17 cellular contexts compared by ENCODE assay signal in the genomic region with DNA sequence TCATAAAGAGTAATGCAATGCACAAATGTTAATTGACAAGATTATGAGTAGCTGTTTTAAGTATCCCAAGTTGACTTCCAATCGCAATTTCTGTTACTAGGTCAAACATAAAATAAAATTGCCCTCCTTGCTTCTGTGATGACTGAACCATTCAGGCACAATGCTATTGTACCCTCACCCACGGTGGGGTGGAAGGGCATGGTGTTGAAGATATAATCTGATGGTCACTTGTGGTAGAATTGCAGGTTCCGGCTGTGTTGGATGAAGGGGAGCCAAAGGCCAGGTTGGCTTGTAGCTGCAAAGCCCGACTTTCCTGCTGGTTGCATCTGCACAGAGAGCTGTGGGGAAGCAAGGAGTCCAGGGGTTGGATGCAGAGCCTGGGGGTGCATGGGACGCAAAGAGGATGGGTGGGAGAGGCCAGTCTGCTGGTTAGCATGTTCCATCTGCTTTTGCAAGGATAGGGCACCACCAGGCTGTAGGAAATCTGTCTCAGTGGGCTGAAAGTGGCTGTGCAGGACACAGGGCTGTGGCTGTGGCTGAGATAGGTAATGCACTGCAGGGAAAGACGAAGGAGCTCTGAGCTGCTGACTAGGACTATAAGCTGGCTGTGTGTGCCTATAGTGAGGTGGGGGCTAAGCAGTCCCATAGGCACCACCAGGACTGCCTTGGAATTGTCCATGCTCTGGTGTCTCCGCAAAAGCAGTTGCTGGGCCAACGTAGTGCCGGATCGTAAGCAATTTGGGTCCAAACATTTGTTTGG. TPM values are rescaled to one million over a fixed set of nuclear protein-coding genes. Genes with fewer than 3 reads are reported as not detected.
DNase-seq lines count a peak whose midpoint lies in the region; ATAC-seq, FAIRE-seq and TF ChIP-seq lines count a peak whose summit lies in the region.
"Had no signal": no experiment of that assay in that cellular context is flagged by ENCODE, and none has a peak within 500 bp of the region (broad histone marks: within the 10 kb centered on the region; RNA-seq: fewer than 3 reads in every experiment).

No MANE protein-coding gene starts in this region.

- H2BK12ac ChIP-seq in H9 (ENCODE audit: insufficient read length, low read depth, low read length) (no peak overlapping the region), H1 (ENCODE audit: low read depth, low read length) (no peak overlapping the region)

- ATAC-seq in A549 (peak; percentile 43 to 45; a peak in 4 of 6 replicates), HG03521 (IDR thresholded peaks at IDR 0.05; ENCODE audit: unreplicated experiment) (no peak)
- no peak for ATAC-seq in activated CD8-positive, alpha-beta memory T cell treated with anti-CD3 and anti-CD28 coated beads, Interleukin-2, amount 10 ng/mL, durations not matched to agents 7 days and 5 days

- no peaks in the 10 kb centered on the region for H3K36me3 Mint-ChIP-seq in H9 (ENCODE audit: insufficient read depth in 1 of 3, low read depth in 3 of 3)
- H3K36me3 Mint-ChIP-seq in activated CD8-positive, alpha-beta memory T cell treated with anti-CD3 and anti-CD28 coated beads, Interleukin-2, amount 10 ng/mL, durations not matched to agents 7 days and 5 days: no peaks in the 10 kb centered on the region
- H3K36me3 Mint-ChIP-seq: CD14-positive monocyte; CD4-positive, alpha-beta memory T cell had no signal

- H3K9ac ChIP-seq in H9 (ENCODE audit: extremely low read depth, insufficient read length, low read length) (no peak overlapping the region), H1 (replicated peaks in 1 of 4; ENCODE audit: extremely low read depth in 1 of 4, low read depth in 3 of 4, low read length in 3 of 4) (no peak overlapping the region), smooth muscle cell (ENCODE audit: low read depth) (no peak overlapping the region), Karpas-422 (ENCODE audit: low read length) (no peak overlapping the region)
- H3K9ac ChIP-seq: BLaER1, GM23248 had no signal

- H3K27me3 ChIP-seq in H9 (ENCODE audit: insufficient read depth, low read length) (no peaks in the 10 kb centered on the region), H1 (replicated peaks in 1 of 4; ENCODE audit: control insufficient read depth in 3 of 4, extremely low read depth in 1 of 4, insufficient read depth in 3 of 4, low read length in 3 of 4) (no peaks in the 10 kb centered on the region), smooth muscle cell (ENCODE audit: low read depth) (peaks cover 15% of the 10 kb centered on the region), Karpas-422 (ENCODE audit: low read length) (no peaks in the 10 kb centered on the region)
- H3K27me3 ChIP-seq: BLaER1 had no signal

- no peak overlapping the region for H3K23ac ChIP-seq in H9 (ENCODE audit: insufficient read length, low read depth, low read length)
- no peak overlapping the region for H3K23ac ChIP-seq in H1 (ENCODE audit: insufficient read length)

- no peaks in the 10 kb centered on the region for H3K23me2 ChIP-seq in H9 (ENCODE audit: insufficient read length, low read depth, low read length, poor library complexity, severe bottlenecking)
- H3K23me2 ChIP-seq in H1 (ENCODE audit: low read depth, low read length): no peaks in the 10 kb centered on the region

- POLR2A ChIA-PET in A549 (lab: Yijun Ruan, JAX): no interaction called here
- POLR2A ChIA-PET in H1 (lab: Charles Lee; ENCODE audit: partially characterized antibody): no interaction called here

- H3K27ac ChIP-seq in A549: no peak overlapping the region
- H3K27ac ChIP-seq in H9 (ENCODE audit: insufficient read length, low read depth, low read length): no peak overlapping the region
- H3K27ac ChIP-seq in H1 (ENCODE audit: low read depth, low read length): no peak overlapping the region
- H3K27ac ChIP-seq in smooth muscle cell (ENCODE audit: low read depth): no peak overlapping the region
- H3K27ac ChIP-seq in Karpas-422 (ENCODE audit: low read length): no peak overlapping the region
- H3K27ac ChIP-seq: 22Rv1, BLaER1, GM23248 had no signal

- H3K14ac ChIP-seq in H9 (ENCODE audit: insufficient read depth, low read length): no peak overlapping the region; the same call in 1 of the 2 replicates
- no peak overlapping the region for H3K14ac ChIP-seq in H1 (ENCODE audit: insufficient read length)

- H2BK15ac ChIP-seq in H9 (ENCODE audit: low read depth, low read length) (no peak overlapping the region), H1 (ENCODE audit: low read length) (no peak overlapping the region)

- H3T11ph ChIP-seq in H9 (ENCODE audit: low read length): no peak overlapping the region

- H3K9me3 Mint-ChIP-seq in H9: no peaks in the 10 kb centered on the region
- no peaks in the 10 kb centered on the region for H3K9me3 Mint-ChIP-seq in activated CD8-positive, alpha-beta memory T cell treated with anti-CD3 and anti-CD28 coated beads, Interleukin-2, amount 10 ng/mL, durations not matched to agents 7 days and 5 days (ENCODE audit: low read depth)
- H3K9me3 Mint-ChIP-seq: CD4-positive, alpha-beta memory T cell had no signal

- no peak for TF ChIP-seq CTCF in A549 (IDR thresholded peaks at IDR 0.05)
- no peak for TF ChIP-seq CTCF in H9 (conservative IDR thresholded peaks at IDR 0.05)
- no peak for TF ChIP-seq CTCF in H1 (IDR thresholded peaks at IDR 0.05; ENCODE audit: control extremely low read depth in 1 of 3, insufficient read depth in 1 of 3, low read depth in 1 of 3, low read length in 3 of 3)
- TF ChIP-seq CTCF in smooth muscle cell (IDR thresholded peaks at IDR 0.05; ENCODE audit: borderline replicate concordance, insufficient read depth, poor library complexity, severe bottlenecking): no peak

- H3K56ac ChIP-seq in H9 (ENCODE audit: insufficient read length, low read depth, low read length) (no peak overlapping the region), H1 (replicated peaks; ENCODE audit: insufficient read length, low read depth, low read length) (no peak overlapping the region)

- H3K18ac ChIP-seq in H9 (ENCODE audit: insufficient read length, low read depth, low read length) (peak overlapping the region; percentile 21), H1 (ENCODE audit: extremely low read depth, low read length) (no peak overlapping the region)

- H3K9me2 ChIP-seq in Karpas-422 (replicated peaks; ENCODE audit: insufficient read depth, low read length): no peaks in the 10 kb centered on the region

- H2AFZ ChIP-seq in H9 (ENCODE audit: low read length) (no peak overlapping the region), H1 (ENCODE audit: low read length) (no peak overlapping the region), smooth muscle cell (ENCODE audit: low read depth) (no peak overlapping the region), Karpas-422 (ENCODE audit: low read length) (no peak overlapping the region)
- H2AFZ ChIP-seq: GM23248 had no signal

- 35% methylated on average over 10 of the region's 10 CpGs for WGBS in A549 (ENCODE audit: missing lambda C conversion rate)
- no CpG with 5 or more reads among the region's 10 CpGs for WGBS in H9 (ENCODE audit: extremely low coverage, insufficient read length, low lambda C conversion rate)
- WGBS in H1 (ENCODE audit: extremely low coverage in 1 of 2, insufficient coverage in 1 of 2, insufficient read length in 1 of 2, insufficient replicate concordance in 2 of 2, low coverage in 1 of 2, low lambda C conversion rate in 2 of 2, missing lambda C conversion rate in 1 of 2), 2 experiments: 90% methylated on average over 10 of the region's 10 CpGs; no CpG with 5 or more reads in 1 of the 2 experiments
- 96% methylated on average over 10 of the region's 10 CpGs for WGBS in smooth muscle cell (ENCODE audit: low lambda C conversion rate)

- no peak for TF ChIP-seq POLR2A in A549 (IDR thresholded peaks at IDR 0.05; ENCODE audit: low read length)
- no peak for TF ChIP-seq POLR2A in H1 (IDR thresholded peaks at IDR 0.05; ENCODE audit: control extremely low read depth in 1 of 2, low read depth in 2 of 2, low read length in 2 of 2)

- H3K27me3 Mint-ChIP-seq in H9 (ENCODE audit: low read depth): peaks cover 7% of the 10 kb centered on the region
- peaks cover 40% of the 10 kb centered on the region for H3K27me3 Mint-ChIP-seq in activated CD8-positive, alpha-beta memory T cell treated with anti-CD3 and anti-CD28 coated beads, Interleukin-2, amount 10 ng/mL, durations not matched to agents 7 days and 5 days

- no peak overlapping the region for H4K91ac ChIP-seq in H9 (ENCODE audit: insufficient read length, low read depth, low read length)
- no peak overlapping the region for H4K91ac ChIP-seq in H1 (replicated peaks; ENCODE audit: insufficient read length, low read length)

- H3K9me3 ChIP-seq in A549 (no peaks in the 10 kb centered on the region), H9 (ENCODE audit: control insufficient read depth, low read depth, low read length) (no peaks in the 10 kb centered on the region), H1 (ENCODE audit: insufficient read depth in 2 of 2, low read depth in 1 of 2, low read length in 1 of 2) (no peaks in the 10 kb centered on the region), smooth muscle cell (replicated peaks; ENCODE audit: low read depth) (no peaks in the 10 kb centered on the region), Karpas-422 (ENCODE audit: low read length) (no peaks in the 10 kb centered on the region)
- H3K9me3 ChIP-seq: BLaER1 had no signal

- H3K79me2 ChIP-seq in H9 (ENCODE audit: insufficient read depth, low read length) (no peaks in the 10 kb centered on the region), H1 (ENCODE audit: control insufficient read depth in 1 of 2, insufficient read depth in 2 of 2, low read length in 2 of 2) (no peaks in the 10 kb centered on the region), smooth muscle cell (ENCODE audit: low read depth) (no peaks in the 10 kb centered on the region), Karpas-422 (ENCODE audit: low read length) (no peaks in the 10 kb centered on the region)

- H2BK5ac ChIP-seq in H9 (ENCODE audit: insufficient read length, low read length) (no peak overlapping the region), H1 (ENCODE audit: low read depth, low read length) (no peak overlapping the region)

- no peak for FAIRE-seq in A549 (lab: Jason Lieb, UNC)
- FAIRE-seq in H1 (lab: Jason Lieb, UNC): no peak
- FAIRE-seq: GM12891, GM19239 had no signal

- peak overlapping the region in 1 of 3 experiments; percentile 54; a peak in 1 of 7 replicates for H3K27ac Mint-ChIP-seq in H9
- no peak overlapping the region for H3K27ac Mint-ChIP-seq in activated CD8-positive, alpha-beta memory T cell treated with anti-CD3 and anti-CD28 coated beads, Interleukin-2, amount 10 ng/mL, durations not matched to agents 7 days and 5 days
- H3K27ac Mint-ChIP-seq: CD14-positive monocyte had no signal

- H3K4me3 Mint-ChIP-seq in H9: no peak overlapping the region
- H3K4me3 Mint-ChIP-seq in activated CD8-positive, alpha-beta memory T cell treated with anti-CD3 and anti-CD28 coated beads, Interleukin-2, amount 10 ng/mL, durations not matched to agents 7 days and 5 days: no peak overlapping the region
- H3K4me3 Mint-ChIP-seq: CD14-positive monocyte; CD4-positive, alpha-beta memory T cell had no signal

- TF ChIP-seq RAD21 in A549 (conservative IDR thresholded peaks at IDR 0.05 in 1 of 2, IDR thresholded peaks at IDR 0.05 in 1 of 2): no peak
- no peak for TF ChIP-seq RAD21 in H1 (IDR thresholded peaks at IDR 0.05 in 1 of 2, conservative IDR thresholded peaks at IDR 0.05 in 1 of 2; ENCODE audit: low read depth in 2 of 2, low read length in 2 of 2)

- H2AK5ac ChIP-seq in H9 (ENCODE audit: insufficient read length, low read length) (no peak overlapping the region), H1 (ENCODE audit: low read depth, low read length) (no peak overlapping the region)

- no peaks in the 10 kb centered on the region for H3K36me3 ChIP-seq in H1 (ENCODE audit: control insufficient read depth in 2 of 4, insufficient read depth in 4 of 4, low read length in 3 of 4)
- no peaks in the 10 kb centered on the region for H3K36me3 ChIP-seq in smooth muscle cell (ENCODE audit: low read depth)
- no peaks in the 10 kb centered on the region for H3K36me3 ChIP-seq in Karpas-422 (ENCODE audit: insufficient read depth, low read length)
- H3K36me3 ChIP-seq: BLaER1 had no signal

- H4K5ac ChIP-seq in H9 (ENCODE audit: insufficient read length, low read depth, low read length): no peak overlapping the region
- H4K5ac ChIP-seq in H1 (ENCODE audit: insufficient read length, low read depth, low read length): no peak overlapping the region

- no peaks in the 10 kb centered on the region for H4K20me1 ChIP-seq in H9 (ENCODE audit: control insufficient read depth, insufficient read depth, insufficient read length)
- H4K20me1 ChIP-seq in H1 (replicated peaks in 1 of 2; ENCODE audit: control insufficient read depth in 1 of 2, insufficient read depth in 2 of 2, low read length in 2 of 2): no peaks in the 10 kb centered on the region
- H4K20me1 ChIP-seq in smooth muscle cell (ENCODE audit: low read depth): no peaks in the 10 kb centered on the region
- H4K20me1 ChIP-seq in Karpas-422 (ENCODE audit: insufficient read depth, low read depth, low read length): no peaks in the 10 kb centered on the region
- H4K20me1 ChIP-seq: BLaER1 had no signal

- H3K4me2 ChIP-seq in A549: no peak overlapping the region
- H3K4me2 ChIP-seq in H9 (ENCODE audit: insufficient read depth, insufficient read length, low read length): no peak overlapping the region
- no peak overlapping the region for H3K4me2 ChIP-seq in H1 (ENCODE audit: insufficient read depth in 1 of 2, low read depth in 2 of 2, low read length in 2 of 2)
- H3K4me2 ChIP-seq in smooth muscle cell: peak overlapping the region; percentile 71
- no peak overlapping the region for H3K4me2 ChIP-seq in Karpas-422 (ENCODE audit: low read depth, low read length, poor library complexity, severe bottlenecking)
- H3K4me2 ChIP-seq: BLaER1 had no signal

- H3K79me1 ChIP-seq in H9 (ENCODE audit: insufficient read depth, low read depth, low read length, poor library complexity, severe bottlenecking) (no peaks in the 10 kb centered on the region), H1 (ENCODE audit: low read depth, low read length) (no peaks in the 10 kb centered on the region)

- peaks cover 2 to 3% of the 10 kb centered on the region in 2 experiments; a peak in 3 of 4 replicates for H3K4me1 Mint-ChIP-seq in H9
- no peaks in the 10 kb centered on the region for H3K4me1 Mint-ChIP-seq in activated CD8-positive, alpha-beta memory T cell treated with anti-CD3 and anti-CD28 coated beads, Interleukin-2, amount 10 ng/mL, durations not matched to agents 7 days and 5 days
- H3K4me1 Mint-ChIP-seq: CD14-positive monocyte had no signal

- H2BK20ac ChIP-seq in H9 (ENCODE audit: low read depth, low read length, poor library complexity, severe bottlenecking) (no peak overlapping the region), H1 (ENCODE audit: low read length) (no peak overlapping the region)

- H2BK120ac ChIP-seq in H9 (ENCODE audit: low read depth, low read length, poor library complexity, severe bottlenecking) (no peak overlapping the region), H1 (replicated peaks; ENCODE audit: low read depth, low read length) (no peak overlapping the region)

- H3K4me3 ChIP-seq in A549: no peak overlapping the region
- no peak overlapping the region for H3K4me3 ChIP-seq in H1 (ENCODE audit: extremely low read depth in 1 of 4, insufficient read depth in 2 of 4, low read depth in 3 of 4, low read length in 4 of 4)
- H3K4me3 ChIP-seq in smooth muscle cell: no peak overlapping the region
- no peak overlapping the region for H3K4me3 ChIP-seq in Karpas-422 (ENCODE audit: low read length)
- H3K4me3 ChIP-seq: BLaER1, GM23248 had no signal

- DNase-seq in A549 (ENCODE audit: low read depth in 1 of 2, low spot score in 1 of 2) (no peak), H9 (no peak), H1 (ENCODE audit: low read depth in 1 of 2, low spot score in 2 of 2) (no peak), smooth muscle cell (lab: John Stamatoyannopoulos, UW; ENCODE audit: unreplicated experiment) (no peak), Karpas-422 (no peak)
- no peak for DNase-seq in activated CD8-positive, alpha-beta memory T cell treated with anti-CD3 and anti-CD28 coated beads, Interleukin-2, amount 10 ng/mL, durations not matched to agents 7 days and 5 days
- DNase-seq: Calu3; CD4-positive, alpha-beta memory T cell; DMS79 treated with DMSO at 0.1 percent for 48 hours; GM23248; H7 had no signal

- CTCF ChIA-PET in A549 (lab: Yijun Ruan, JAX) (interaction anchor here (0.8 to 6.5 kb wide), 6 partner anchors 17 to 1497 kb away, joined by 3 to 44 read pairs (median 3); no protein-coding TSS in a partner anchor), H1 (lab: Charles Lee; ENCODE audit: partially characterized antibody) (interaction anchor here (0.7 to 2.0 kb wide), 14 partner anchors 9 to 658 kb away, joined by 3 to 11 read pairs (median 4); no protein-coding TSS in a partner anchor)
- CTCF ChIA-PET in activated CD8-positive, alpha-beta memory T cell treated with anti-CD3 and anti-CD28 coated beads, Interleukin-2, amount 10 ng/mL, durations not matched to agents 7 days and 5 days (lab: Charles Lee): no interaction called here

- TF ChIP-seq EP300 in A549 (IDR thresholded peaks at IDR 0.05) (no peak), H1 (IDR thresholded peaks at IDR 0.05; ENCODE audit: borderline replicate concordance in 1 of 2, low read depth in 2 of 2, low read length in 2 of 2) (no peak)

- H4K8ac ChIP-seq in H9 (replicated peaks; ENCODE audit: insufficient read length, low read depth, low read length) (no peak overlapping the region), H1 (ENCODE audit: extremely low read depth, insufficient read depth, low read length) (0 out of 2 replicates have a peak overlapping the region, but pooled peaks have one; percentile 3)

- H3K4me1 ChIP-seq in A549 (no peaks in the 10 kb centered on the region), H9 (ENCODE audit: insufficient read depth, low read length) (no peaks in the 10 kb centered on the region), H1 (replicated peaks in 1 of 4; ENCODE audit: control insufficient read depth in 3 of 4, insufficient read depth in 4 of 4, low read length in 3 of 4) (no peaks in the 10 kb centered on the region), smooth muscle cell (ENCODE audit: low read depth) (peaks cover 5% of the 10 kb centered on the region), Karpas-422 (ENCODE audit: low read length) (no peaks in the 10 kb centered on the region)

- no peaks in the 10 kb centered on the region for H3F3A ChIP-seq in smooth muscle cell (ENCODE audit: low read depth)

- H3K4ac ChIP-seq in H9 (ENCODE audit: low read depth, low read length) (no peak overlapping the region), H1 (replicated peaks; ENCODE audit: insufficient read length, low read depth, low read length) (no peak overlapping the region)

RNA-seq across cellular contexts. Expression of a gene that starts 31.5 kb away (rescaled TPM):
- 62.2 and 94.8 TPM in 2 replicates for polyA plus RNA-seq in A549 (2011; rRNA removed)
- polyA plus RNA-seq in A549 (2012; cell fraction: cytosol; rRNA removed): 31.3 and 35.5 TPM in 2 replicates
- 24.8 and 38.6 TPM in 2 replicates for polyA plus RNA-seq in A549 (2012; cell fraction: nucleus; rRNA removed)
- polyA plus RNA-seq in A549 (2017; fragmentation: RNase III; extraction: RNeasy Plus Mini Kit Qiagen cat#74134 plus additional on column Dnase treatment): 71.2 to 81.2 TPM (median 78.0 TPM) in 3 replicates
- polyA minus RNA-seq in A549 (2011; rRNA and poly(A)+ RNA removed): 42.9 and 56.2 TPM in 2 replicates
- 102 and 105 TPM in 2 replicates for total RNA-seq in H9 (2021)
- 85.6 and 96.2 TPM in 2 replicates for total RNA-seq in H1 (2021; fragmentation: NEBNext Ultra II Directional; extraction: Animal tissue kit (Norgen Biotek cat#: 25700))
- polyA plus RNA-seq in H1 (2011; rRNA removed): 13.4 and 18.8 TPM in 2 replicates
- 39.5 TPM for polyA plus RNA-seq in H1 (2011; cell fraction: cytosol; rRNA removed)
- polyA plus RNA-seq in H1 (2011; cell fraction: nucleus; rRNA removed): 20.2 TPM
- 43.4 to 94.0 TPM (median 52.3 TPM) in 4 replicates for polyA plus RNA-seq in H1 (2012, experiment 1 of 2)
- polyA plus RNA-seq in H1 (2012, experiment 2 of 2): 3.2 TPM
- 81.6 TPM for polyA plus RNA-seq in H1 (2013, experiment 1 of 2)
- polyA plus RNA-seq in H1 (2013, experiment 2 of 2): 79.8 TPM
- polyA minus RNA-seq in H1 (2011; rRNA and poly(A)+ RNA removed): 37.8 and 56.9 TPM in 2 replicates
- polyA minus RNA-seq in H1 (2011; cell fraction: cytosol; rRNA and poly(A)+ RNA removed): 27.0 TPM
- 97.5 TPM for polyA minus RNA-seq in H1 (2011; cell fraction: nucleus; rRNA and poly(A)+ RNA removed)
- total RNA-seq in smooth muscle cell: 32.1 and 40.3 TPM in 2 replicates
- 32.3 and 38.8 TPM in 2 replicates for polyA plus RNA-seq in smooth muscle cell
- total RNA-seq in Karpas-422 (2014; rRNA removed; shearing (Covaris generic); ENCODE audit: low replicate concordance): 49.4 and 78.9 TPM in 2 replicates
- 10 to 100 TPM; 63.5 to 82.6 TPM for total RNA-seq in activated CD8-positive, alpha-beta memory T cell treated with anti-CD3 and anti-CD28 coated beads, Interleukin-2, amount 10 ng/mL, durations not matched to agents 7 days and 5 days

Comparison
In these comparisons a context has a peak if more than half of its experiments do, and no peak if none do; other contexts are left out.
1. ATAC-seq: peak in A549 (2 of 2); none in HG03521 (single experiment) and activated CD8-positive, alpha-beta memory T cell treated with anti-CD3 and anti-CD28 coated beads, Interleukin-2, amount 10 ng/mL, durations not matched to agents 7 days and 5 days (single experiment).